In the genomic region with DNA sequence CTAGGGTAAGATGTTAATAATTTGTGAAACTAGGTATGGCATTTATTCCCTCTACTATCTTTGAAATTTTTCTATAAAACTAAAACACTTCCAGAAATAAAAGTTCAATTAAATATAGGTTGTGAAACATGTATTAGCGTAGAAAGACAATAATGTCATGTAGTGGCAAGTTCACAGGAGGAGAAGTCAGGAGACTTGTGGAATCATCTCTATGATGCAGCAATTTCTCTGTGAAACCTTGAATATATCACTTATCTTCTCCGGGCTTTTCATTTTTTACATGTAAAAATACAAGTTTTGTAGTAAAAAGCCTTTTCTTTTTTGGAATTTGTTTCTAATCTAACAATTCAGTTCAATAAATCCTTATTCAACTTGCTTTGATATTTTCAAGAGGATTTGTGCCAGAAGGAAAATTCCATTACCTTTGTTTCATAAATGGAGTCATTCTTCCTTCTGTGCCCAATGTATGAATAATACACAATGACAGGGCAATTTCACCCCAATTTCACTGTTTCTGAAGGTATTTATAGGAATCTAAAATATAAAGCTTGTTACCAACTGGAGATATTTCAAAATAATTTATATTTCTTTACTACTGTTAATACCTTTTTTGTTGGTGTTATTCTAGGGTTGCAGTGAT, we compare ENCODE assay signal across 32 cellular contexts.
"Had no signal": no experiment of that assay in that cellular context is flagged by ENCODE, and none has a peak within 500 bp of the region (broad histone marks: within the 10 kb centered on the region; RNA-seq: fewer than 3 reads in every experiment).

No MANE protein-coding gene starts in this region.

- FAIRE-seq: astrocyte, endometrium, endothelial cell of umbilical vein, frontal cortex had no signal

- H3K4me3 ChIP-seq: cardiac muscle cell, colonic mucosa, esophagus muscularis mucosa had no signal

- H3K27me3 Mint-ChIP-seq: activated CD8-positive, alpha-beta T cell treated with anti-CD3 and anti-CD28 coated beads for 36 hours; activated naive CD8-positive, alpha-beta T cell; activated T-helper 17 cell treated with anti-CD3 and anti-CD28 coated beads, Interleukin-2, amount 50 U/mL, for 72 hours; T-helper 17 cell had no signal

- H3K4me1 ChIP-seq: colonic mucosa, esophagus muscularis mucosa had no signal

- H3K9me3 Mint-ChIP-seq: activated T-helper 17 cell treated with anti-CD3 and anti-CD28 coated beads, Interleukin-2, amount 50 U/mL, for 72 hours had no signal

- H3K27me3 ChIP-seq: colonic mucosa, esophagus muscularis mucosa had no signal

- H3K27ac Mint-ChIP-seq: activated B cell treated with CpG ODN at 0.5 μM for 24 hours; activated CD8-positive, alpha-beta T cell treated with anti-CD3 and anti-CD28 coated beads for 36 hours; activated naive CD8-positive, alpha-beta T cell; activated T-helper 17 cell treated with anti-CD3 and anti-CD28 coated beads, Interleukin-2, amount 50 U/mL, for 72 hours; T-helper 17 cell; T-helper 2 cell treated with Interferon-gamma antibody and Interleukin-4, amounts not matched to agents 5 μg/mL and 100 μg/mL, for 36 hours had no signal

- H3K4me1 Mint-ChIP-seq: activated T-helper 17 cell treated with anti-CD3 and anti-CD28 coated beads, Interleukin-2, amount 50 U/mL, for 72 hours; T-helper 17 cell had no signal

- H3K9me3 ChIP-seq: colonic mucosa had no signal

- H3K27ac ChIP-seq: cardiac muscle cell, colonic mucosa, esophagus muscularis mucosa, WERI-Rb-1 had no signal

- H3K4me3 Mint-ChIP-seq: activated B cell treated with CpG ODN at 0.5 μM for 24 hours; activated CD8-positive, alpha-beta T cell treated with anti-CD3 and anti-CD28 coated beads for 36 hours; activated naive CD8-positive, alpha-beta T cell; activated T-cell treated with anti-CD3 and anti-CD28 coated beads, Interleukin-2, amount 50 U/mL, for 4 hours; activated T-helper 17 cell treated with anti-CD3 and anti-CD28 coated beads, Interleukin-2, amount 50 U/mL, for 72 hours; T-helper 17 cell; T-helper 2 cell treated with Interferon-gamma antibody and Interleukin-4, amounts not matched to agents 5 μg/mL and 100 μg/mL, for 36 hours had no signal

- DNase-seq: activated B cell treated with CpG ODN at 0.5 μM for 24 hours; activated CD4-positive, alpha-beta T cell treated with anti-CD3 and anti-CD28 coated beads for 48 hours; activated CD4-positive, alpha-beta T cell treated with anti-CD3 and anti-CD28 coated beads, Interleukin-2, amount 50 U/mL, for 1 hour; activated CD4-positive, alpha-beta T cell treated with anti-CD3 and anti-CD28 coated beads, Interleukin-2, amount 50 U/mL, for 48 hours; activated CD8-positive, alpha-beta memory T cell treated with anti-CD3 and anti-CD28 coated beads for 24 hours; activated CD8-positive, alpha-beta T cell treated with anti-CD3 and anti-CD28 coated beads for 36 hours; activated effector memory CD4-positive, alpha-beta T cell treated with Interleukin-2 at 50 U/mL for 16 hours; activated gamma-delta T cell treated with Interleukin-2 at 50 U/mL for 16 hours; activated naive CD4-positive, alpha-beta T cell treated with anti-CD3 and anti-CD28 coated beads, Interleukin-2, amount 50 U/mL, for 16 hours; activated naive CD4-positive, alpha-beta T cell treated with Interleukin-2 at 50 U/mL for 16 hours; activated T-cell treated with anti-CD3 and anti-CD28 coated beads, Interleukin-2, amount 50 U/mL, for 4 hours; amniotic stem cell; anterior cingulate cortex; central memory CD4-positive, alpha-beta T cell; cerebellar nuclear complex; colonic mucosa; effector CD8-positive, alpha-beta T cell; erythroblast; head of caudate nucleus; T-helper 1 cell; T-helper 17 cell; T1000; WERI-Rb-1 had no signal

- H3K36me3 ChIP-seq: cardiac muscle cell, colonic mucosa, esophagus muscularis mucosa, WERI-Rb-1 had no signal
